ENCODE assay signal across 1 cellular context in the genomic region with DNA sequence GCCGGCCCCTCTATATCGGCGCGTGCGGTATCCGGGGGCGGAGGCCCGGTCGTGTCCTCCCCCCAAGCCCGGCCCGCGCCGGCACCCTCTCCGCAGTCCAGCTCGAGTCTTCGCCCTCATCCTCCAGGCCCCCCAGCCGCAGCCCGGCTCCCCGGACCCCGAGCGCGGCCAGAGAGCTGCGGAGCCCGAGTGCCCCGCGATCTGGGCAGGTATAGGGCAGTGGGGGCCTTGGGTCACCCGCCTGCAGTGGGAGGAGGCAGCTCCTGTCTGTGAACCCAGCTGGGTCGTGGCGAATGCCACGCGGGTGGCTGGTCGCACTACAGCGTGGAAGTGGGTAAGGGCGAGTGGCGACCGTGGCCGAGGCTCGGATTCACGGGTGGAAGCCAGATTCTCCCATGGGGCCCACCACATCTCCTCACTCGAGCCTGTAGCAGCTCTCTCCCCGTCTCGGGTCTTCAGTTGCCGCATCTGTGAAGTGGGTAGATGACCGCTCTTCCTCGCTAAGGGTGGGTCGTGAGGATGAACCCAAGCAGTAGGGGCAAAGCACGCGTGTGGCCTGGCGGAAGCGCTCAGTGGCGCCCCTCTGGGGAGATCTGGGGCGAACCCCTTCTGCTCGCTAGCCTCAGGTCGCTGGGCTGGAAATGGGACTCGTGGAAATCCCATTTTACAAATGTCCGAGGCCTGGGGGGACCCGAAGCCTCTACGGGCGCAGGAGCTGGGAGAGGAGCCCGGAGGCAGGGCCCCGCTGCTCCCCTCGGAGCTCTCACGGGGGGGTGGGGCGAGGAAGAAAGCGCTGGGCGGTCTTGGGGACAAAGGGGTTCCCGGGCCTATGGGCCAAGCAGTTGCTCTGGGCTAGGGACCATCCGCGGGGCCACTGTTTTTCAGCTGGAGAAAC.
TF ChIP-seq lines count a peak whose summit lies in the region.

No MANE protein-coding gene starts in this region.

TF ChIP-seq in HepG2, 621 proteins besides CTCF, POLR2A, EP300 and RAD21 (continued from another document):
- peak; percentile 59; the same call in 1 of the 2 replicates for TF ChIP-seq ZBTB4 (CRISPR knock-in tag; IDR thresholded peaks at IDR 0.05; ENCODE audit: borderline replicate concordance)
- no peak for TF ChIP-seq PLSCR1 (CRISPR knock-in tag; IDR thresholded peaks at IDR 0.05; ENCODE audit: borderline replicate concordance)
- no peak for TF ChIP-seq TFAP4 (IDR thresholded peaks at IDR 0.05; ENCODE audit: borderline replicate concordance, low read depth)
- TF ChIP-seq RXRA (CRISPR knock-in tag; IDR thresholded peaks at IDR 0.05) = peak; percentile 26; the same call in 1 of the 2 replicates
- TF ChIP-seq REPIN1 (CRISPR knock-in tag; IDR thresholded peaks at IDR 0.05; ENCODE audit: borderline replicate concordance, low read depth) = 0 out of 2 replicates have a peak, but pooled peaks have one; percentile 26
- TF ChIP-seq, protein P1, sequence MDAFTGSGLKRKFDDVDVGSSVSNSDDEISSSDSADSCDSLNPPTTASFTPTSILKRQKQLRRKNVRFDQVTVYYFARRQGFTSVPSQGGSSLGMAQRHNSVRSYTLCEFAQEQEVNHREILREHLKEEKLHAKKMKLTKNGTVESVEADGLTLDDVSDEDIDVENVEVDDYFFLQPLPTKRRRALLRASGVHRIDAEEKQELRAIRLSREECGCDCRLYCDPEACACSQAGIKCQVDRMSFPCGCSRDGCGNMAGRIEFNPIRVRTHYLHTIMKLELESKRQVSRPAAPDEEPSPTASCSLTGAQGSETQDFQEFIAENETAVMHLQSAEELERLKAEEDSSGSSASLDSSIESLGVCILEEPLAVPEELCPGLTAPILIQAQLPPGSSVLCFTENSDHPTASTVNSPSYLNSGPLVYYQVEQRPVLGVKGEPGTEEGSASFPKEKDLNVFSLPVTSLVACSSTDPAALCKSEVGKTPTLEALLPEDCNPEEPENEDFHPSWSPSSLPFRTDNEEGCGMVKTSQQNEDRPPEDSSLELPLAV (CRISPR knock-in tag; conservative IDR thresholded peaks at IDR 0.05; ENCODE audit: low read depth) = no peak
- TF ChIP-seq, protein P2, sequence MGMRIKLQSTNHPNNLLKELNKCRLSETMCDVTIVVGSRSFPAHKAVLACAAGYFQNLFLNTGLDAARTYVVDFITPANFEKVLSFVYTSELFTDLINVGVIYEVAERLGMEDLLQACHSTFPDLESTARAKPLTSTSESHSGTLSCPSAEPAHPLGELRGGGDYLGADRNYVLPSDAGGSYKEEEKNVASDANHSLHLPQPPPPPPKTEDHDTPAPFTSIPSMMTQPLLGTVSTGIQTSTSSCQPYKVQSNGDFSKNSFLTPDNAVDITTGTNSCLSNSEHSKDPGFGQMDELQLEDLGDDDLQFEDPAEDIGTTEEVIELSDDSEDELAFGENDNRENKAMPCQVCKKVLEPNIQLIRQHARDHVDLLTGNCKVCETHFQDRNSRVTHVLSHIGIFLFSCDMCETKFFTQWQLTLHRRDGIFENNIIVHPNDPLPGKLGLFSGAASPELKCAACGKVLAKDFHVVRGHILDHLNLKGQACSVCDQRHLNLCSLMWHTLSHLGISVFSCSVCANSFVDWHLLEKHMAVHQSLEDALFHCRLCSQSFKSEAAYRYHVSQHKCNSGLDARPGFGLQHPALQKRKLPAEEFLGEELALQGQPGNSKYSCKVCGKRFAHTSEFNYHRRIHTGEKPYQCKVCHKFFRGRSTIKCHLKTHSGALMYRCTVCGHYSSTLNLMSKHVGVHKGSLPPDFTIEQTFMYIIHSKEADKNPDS (CRISPR knock-in tag; IDR thresholded peaks at IDR 0.05) = no peak
TF ChIP-seq in HepG2: peak in this region for 15.
